In the genomic region with DNA sequence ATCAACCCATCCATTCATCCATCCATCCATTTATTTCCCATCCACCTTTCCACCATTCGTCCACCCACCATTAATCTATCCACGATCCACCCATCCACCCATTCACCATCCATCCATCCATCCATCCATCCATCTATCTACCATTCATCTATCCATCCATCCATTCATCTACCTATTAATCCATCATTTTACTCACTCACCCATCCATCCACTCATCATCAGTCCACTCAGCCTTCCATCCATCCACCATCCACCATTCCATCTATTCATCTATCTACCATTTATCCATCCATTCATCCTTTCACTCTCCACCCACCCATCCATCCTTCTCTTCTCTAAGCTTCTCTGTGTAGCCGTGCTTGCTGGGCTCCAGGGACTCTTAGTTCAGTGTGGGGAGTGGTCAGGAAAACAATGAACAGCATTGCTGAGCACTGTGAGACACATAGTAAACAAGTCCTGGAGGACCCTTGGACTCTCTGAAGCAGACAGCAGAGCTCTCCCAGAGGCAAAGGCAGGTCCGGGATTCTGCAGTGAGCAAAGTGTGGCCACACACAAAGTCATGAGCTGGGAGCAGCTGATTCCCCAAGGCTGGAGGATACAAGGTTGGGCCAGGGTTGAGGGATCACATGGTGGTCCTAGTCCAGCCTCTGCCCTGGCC, we compare ENCODE assay signal across 34 cellular contexts.
"Had no signal": no experiment of that assay in that cellular context is flagged by ENCODE, and none has a peak within 500 bp of the region (broad histone marks: within the 10 kb centered on the region; RNA-seq: fewer than 3 reads in every experiment).

No MANE protein-coding gene starts in this region.

- H3K27me3 Mint-ChIP-seq: activated naive CD8-positive, alpha-beta T cell treated with anti-CD3 and anti-CD28 coated beads, Interleukin-2, amount 10 ng/mL, durations not matched to agents 7 days and 5 days had no signal

- H3K9me3 ChIP-seq: ascending aorta, breast epithelium, esophagus muscularis mucosa, gastrocnemius medialis, heart left ventricle had no signal

- H3K27ac ChIP-seq: ascending aorta, breast epithelium, esophagus muscularis mucosa, foreskin keratinocyte, gastrocnemius medialis, heart left ventricle, WERI-Rb-1 had no signal

- H3K9me3 Mint-ChIP-seq: activated B cell treated with CpG ODN at 0.5 μM for 24 hours; activated CD8-positive, alpha-beta T cell treated with anti-CD3 and anti-CD28 coated beads for 36 hours; activated naive CD4-positive, alpha-beta T cell treated with anti-CD3 and anti-CD28 coated beads for 36 hours; activated naive CD4-positive, alpha-beta T cell treated with anti-CD3 and anti-CD28 coated beads, Interleukin-2, amount 50 U/mL, for 24 hours; activated naive CD8-positive, alpha-beta T cell treated with anti-CD3 and anti-CD28 coated beads, Interleukin-2, amount 10 ng/mL, durations not matched to agents 7 days and 5 days; activated T-helper 1 cell treated with anti-CD3 and anti-CD28 coated beads, Interleukin-12 subunit alpha, Interleukin-12 subunit beta, Interleukin-2, Interleukin-4 antibody, amounts not matched to agents 30 ng/mL and 10 ng/mL and 1 ng/mL, durations not matched to agents 14 hours and 24 hours and 36 hours; activated T-helper 2 cell treated with anti-CD3 and anti-CD28 coated beads, Interferon-gamma antibody, Interleukin-2, Interleukin-4, amounts not matched to agents 10 μg/mL and 5 μg/mL and 100 μg/mL, durations not matched to agents 14 hours and 24 hours and 36 hours; central memory CD8-positive, alpha-beta T cell; T-helper 2 cell treated with Interferon-gamma antibody and Interleukin-4, amounts not matched to agents 5 μg/mL and 100 μg/mL, for 36 hours had no signal

- H3K27me3 ChIP-seq: ascending aorta, foreskin keratinocyte had no signal

- H3K4me3 ChIP-seq: ascending aorta, breast epithelium, esophagus muscularis mucosa, gastrocnemius medialis, heart left ventricle had no signal

- H3K4me1 Mint-ChIP-seq: activated B cell treated with CpG ODN at 0.5 μM for 24 hours; activated naive CD4-positive, alpha-beta T cell treated with anti-CD3 and anti-CD28 coated beads, Interleukin-2, amount 50 U/mL, for 24 hours; activated naive CD8-positive, alpha-beta T cell treated with anti-CD3 and anti-CD28 coated beads, Interleukin-2, amount 10 ng/mL, durations not matched to agents 7 days and 5 days; brain; central memory CD8-positive, alpha-beta T cell; T-helper 17 cell had no signal

- H3K4me3 Mint-ChIP-seq: activated B cell treated with CpG ODN at 0.5 μM for 24 hours; activated CD8-positive, alpha-beta T cell treated with anti-CD3 and anti-CD28 coated beads for 36 hours; activated naive CD4-positive, alpha-beta T cell treated with anti-CD3 and anti-CD28 coated beads for 36 hours; activated naive CD4-positive, alpha-beta T cell treated with anti-CD3 and anti-CD28 coated beads, Interleukin-2, amount 50 U/mL, for 24 hours; activated naive CD8-positive, alpha-beta T cell treated with anti-CD3 and anti-CD28 coated beads, Interleukin-2, amount 10 ng/mL, durations not matched to agents 7 days and 5 days; activated T-helper 1 cell treated with anti-CD3 and anti-CD28 coated beads, Interleukin-12 subunit alpha, Interleukin-12 subunit beta, Interleukin-2, Interleukin-4 antibody, amounts not matched to agents 30 ng/mL and 10 ng/mL and 1 ng/mL, durations not matched to agents 14 hours and 24 hours and 36 hours; brain; central memory CD8-positive, alpha-beta T cell; effector memory CD8-positive, alpha-beta T cell; T-helper 17 cell; T-helper 2 cell treated with Interferon-gamma antibody and Interleukin-4, amounts not matched to agents 5 μg/mL and 100 μg/mL, for 36 hours had no signal

- H3K27ac Mint-ChIP-seq: activated B cell treated with CpG ODN at 0.5 μM for 24 hours; activated CD8-positive, alpha-beta T cell treated with anti-CD3 and anti-CD28 coated beads for 36 hours; activated naive CD4-positive, alpha-beta T cell treated with anti-CD3 and anti-CD28 coated beads for 36 hours; activated naive CD4-positive, alpha-beta T cell treated with anti-CD3 and anti-CD28 coated beads, Interleukin-2, amount 50 U/mL, for 24 hours; activated naive CD8-positive, alpha-beta T cell treated with anti-CD3 and anti-CD28 coated beads, Interleukin-2, amount 10 ng/mL, durations not matched to agents 7 days and 5 days; activated T-helper 1 cell treated with anti-CD3 and anti-CD28 coated beads, Interleukin-12 subunit alpha, Interleukin-12 subunit beta, Interleukin-2, Interleukin-4 antibody, amounts not matched to agents 30 ng/mL and 10 ng/mL and 1 ng/mL, durations not matched to agents 14 hours and 24 hours and 36 hours; activated T-helper 2 cell treated with anti-CD3 and anti-CD28 coated beads, Interferon-gamma antibody, Interleukin-2, Interleukin-4, amounts not matched to agents 10 μg/mL and 5 μg/mL and 100 μg/mL, durations not matched to agents 14 hours and 24 hours and 36 hours; brain; effector memory CD8-positive, alpha-beta T cell; T-helper 17 cell; T-helper 2 cell treated with Interferon-gamma antibody and Interleukin-4, amounts not matched to agents 5 μg/mL and 100 μg/mL, for 36 hours had no signal

- H3K36me3 ChIP-seq: ascending aorta, breast epithelium, esophagus muscularis mucosa, gastrocnemius medialis, heart left ventricle, WERI-Rb-1 had no signal

- DNase-seq: activated B cell treated with CpG ODN at 0.5 μM for 24 hours; activated CD4-positive, alpha-beta T cell treated with anti-CD3 and anti-CD28 coated beads for 48 hours; activated CD4-positive, alpha-beta T cell treated with anti-CD3 and anti-CD28 coated beads, Interleukin-2, amount 50 U/mL, for 1 hour; activated CD4-positive, alpha-beta T cell treated with anti-CD3 and anti-CD28 coated beads, Interleukin-2, amount 50 U/mL, for 48 hours; activated CD8-positive, alpha-beta memory T cell treated with anti-CD3 and anti-CD28 coated beads for 24 hours; activated CD8-positive, alpha-beta T cell treated with anti-CD3 and anti-CD28 coated beads for 36 hours; activated effector memory CD4-positive, alpha-beta T cell treated with anti-CD3 and anti-CD28 coated beads, Interleukin-2, amount 50 U/mL, for 16 hours; activated naive CD4-positive, alpha-beta T cell treated with anti-CD3 and anti-CD28 coated beads for 36 hours; activated naive CD8-positive, alpha-beta T cell treated with anti-CD3 and anti-CD28 coated beads, Interleukin-2, amount 10 ng/mL, durations not matched to agents 7 days and 5 days; activated T-cell treated with anti-CD3 and anti-CD28 coated beads, Interleukin-2, amount 50 U/mL, for 1 hour; activated T-cell treated with anti-CD3 and anti-CD28 coated beads, Interleukin-2, amount 50 U/mL, for 48 hours; cortex of kidney; dermis blood vessel endothelial cell; effector CD4-positive, alpha-beta T cell; effector memory CD8-positive, alpha-beta T cell; erythroblast; foreskin keratinocyte; gastrocnemius medialis; glutamatergic neuron; T-helper 1 cell; T-helper 17 cell; T1000; WERI-Rb-1 had no signal

- ATAC-seq: activated CD4-positive, CD25-positive, alpha-beta regulatory T cell treated with anti-CD3 and anti-CD28 coated beads, Interleukin-2, amount 50 U/mL, for 24 hours; activated CD8-positive, alpha-beta T cell treated with anti-CD3 and anti-CD28 coated beads for 36 hours; effector memory CD8-positive, alpha-beta T cell; foreskin keratinocyte; gastrocnemius medialis; heart left ventricle; T-helper 17 cell had no signal

- H3K4me1 ChIP-seq: ascending aorta, breast epithelium, esophagus muscularis mucosa, foreskin keratinocyte, gastrocnemius medialis, heart left ventricle had no signal
